29 cellular contexts compared by ENCODE assay signal in genomic region chr2:73254343-73255006, GRCh38. TPM values are rescaled to one million over a fixed set of nuclear protein-coding genes. Genes with fewer than 3 reads are reported as not detected.
DNase-seq lines count a peak whose midpoint lies in the region; ATAC-seq and TF ChIP-seq lines count a peak whose summit lies in the region.
"Had no signal": no experiment of that assay in that cellular context is flagged by ENCODE, and none has a peak within 500 bp of the region (broad histone marks: within the 10 kb centered on the region; RNA-seq: fewer than 3 reads in every experiment).

No MANE protein-coding gene starts in this region.

- intact Hi-C loops in testis (cut with DNase I; ENCODE audit: low total_unique reads), result no loop called here

- H3K27me3 Mint-ChIP-seq in activated CD8-positive, alpha-beta T cell treated with anti-CD3 and anti-CD28 coated beads, Interleukin-2, amount 10 ng/mL, durations not matched to agents 7 days and 5 days (ENCODE audit: low read depth), result no peaks in the 10 kb centered on the region
- H3K27me3 Mint-ChIP-seq in memory B cell, result no peaks in the 10 kb centered on the region
- H3K27me3 Mint-ChIP-seq: activated CD4-positive, alpha-beta T cell treated with anti-CD3 and anti-CD28 coated beads for 36 hours; effector memory CD8-positive, alpha-beta T cell; T-cell had no signal

- H3K4me3 ChIP-seq in HEK293 (ENCODE audit: low read depth, low read length), result no peak overlapping the region
- H3K4me3 ChIP-seq in testis, result no peak overlapping the region
- H3K4me3 ChIP-seq: breast epithelium, colonic mucosa, lower lobe of right lung, skin epidermis, tibial nerve had no signal

- peaks cover 56% of the 10 kb centered on the region for H3K36me3 Mint-ChIP-seq in activated CD8-positive, alpha-beta T cell treated with anti-CD3 and anti-CD28 coated beads, Interleukin-2, amount 10 ng/mL, durations not matched to agents 7 days and 5 days (ENCODE audit: low read depth)
- H3K36me3 Mint-ChIP-seq in memory B cell, result peaks cover 29% of the 10 kb centered on the region

- H3K4me3 Mint-ChIP-seq in activated CD8-positive, alpha-beta T cell treated with anti-CD3 and anti-CD28 coated beads, Interleukin-2, amount 10 ng/mL, durations not matched to agents 7 days and 5 days, result no peak overlapping the region
- H3K4me3 Mint-ChIP-seq in memory B cell, result no peak overlapping the region
- H3K4me3 Mint-ChIP-seq: activated CD4-positive, alpha-beta T cell treated with anti-CD3 and anti-CD28 coated beads for 36 hours; effector memory CD8-positive, alpha-beta T cell; T-cell had no signal

- ATAC-seq in activated CD8-positive, alpha-beta T cell treated with anti-CD3 and anti-CD28 coated beads, Interleukin-2, amount 10 ng/mL, durations not matched to agents 7 days and 5 days, result no peak
- ATAC-seq in memory B cell (ENCODE audit: low read depth), result no peak
- ATAC-seq: activated CD4-positive, alpha-beta T cell treated with anti-CD3 and anti-CD28 coated beads for 36 hours; effector memory CD8-positive, alpha-beta T cell; lower lobe of right lung; T-cell had no signal

- peaks cover 27 to 73% of the 10 kb centered on the region in 2 experiments for H3K36me3 ChIP-seq in HEK293 (ENCODE audit: control insufficient read depth in 2 of 2, insufficient read depth in 1 of 2, low read length in 2 of 2)
- no peaks in the 10 kb centered on the region for H3K36me3 ChIP-seq in testis (ENCODE audit: low read depth, missing control alignments)
- H3K36me3 ChIP-seq: colonic mucosa had no signal

- peak overlapping the region; percentile 11 for H3K27ac Mint-ChIP-seq in activated CD8-positive, alpha-beta T cell treated with anti-CD3 and anti-CD28 coated beads, Interleukin-2, amount 10 ng/mL, durations not matched to agents 7 days and 5 days
- peak overlapping the region; percentile 53 for H3K27ac Mint-ChIP-seq in memory B cell

- POLR2A ChIA-PET in HEK293 (lab: Yijun Ruan, JAX), result interaction anchor here (1.1 to 2.0 kb wide), 4 partner anchors 10 to 21 kb away, joined by 3 to 7 read pairs (median 5); partner anchors contain the start of genes CCT7 and PRADC1
- POLR2A ChIA-PET in activated CD8-positive, alpha-beta T cell treated with anti-CD3 and anti-CD28 coated beads, Interleukin-2, amount 10 ng/mL, durations not matched to agents 7 days and 5 days (lab: Charles Lee), result interaction anchor here (1.1 to 1.3 kb wide), 2 partner anchors 11 to 34 kb away, joined by 3 to 6 read pairs; no protein-coding TSS in a partner anchor

- peaks cover 7% of the 10 kb centered on the region for H3K4me1 Mint-ChIP-seq in activated CD8-positive, alpha-beta T cell treated with anti-CD3 and anti-CD28 coated beads, Interleukin-2, amount 10 ng/mL, durations not matched to agents 7 days and 5 days (ENCODE audit: low read depth)
- H3K4me1 Mint-ChIP-seq in memory B cell, result no peaks in the 10 kb centered on the region
- H3K4me1 Mint-ChIP-seq: activated CD4-positive, alpha-beta T cell treated with anti-CD3 and anti-CD28 coated beads for 36 hours had no signal

- no peaks in the 10 kb centered on the region for H3K27me3 ChIP-seq in testis
- H3K27me3 ChIP-seq: breast epithelium, colonic mucosa, neutrophil, tibial nerve had no signal

- H3K9me3 ChIP-seq in HEK293 (ENCODE audit: control insufficient read depth, insufficient read depth, low read depth, low read length) (no peaks in the 10 kb centered on the region), testis (no peaks in the 10 kb centered on the region)
- H3K9me3 ChIP-seq: breast epithelium, colonic mucosa, lower lobe of right lung, neutrophil, tibial nerve had no signal

- CTCF ChIA-PET in HEK293 (lab: Yijun Ruan, JAX), result interaction anchor here (0.7 to 1.6 kb wide), 3 partner anchors 10 to 169 kb away, joined by 3 to 5 read pairs (median 4); no protein-coding TSS in a partner anchor
- CTCF ChIA-PET in activated CD8-positive, alpha-beta T cell treated with anti-CD3 and anti-CD28 coated beads, Interleukin-2, amount 10 ng/mL, durations not matched to agents 7 days and 5 days (lab: Charles Lee), result no interaction called here

- H3K27ac ChIP-seq in 22Rv1, result peak overlapping the region; percentile 65
- H3K27ac ChIP-seq in HEK293 (ENCODE audit: extremely low read depth, low read depth, low read length), result no peak overlapping the region; the same call in 1 of the 2 replicates
- H3K27ac ChIP-seq in testis, result no peak overlapping the region
- H3K27ac ChIP-seq: breast epithelium, colonic mucosa, lower lobe of right lung, neutrophil, skin epidermis, tibial nerve had no signal

- TF ChIP-seq POLR2A in testis (IDR thresholded peaks at IDR 0.05), result no peak

- TF ChIP-seq CTCF in 22Rv1 (IDR thresholded peaks at IDR 0.05) (no peak), HEK293 (tag by site-specific recombination; IDR thresholded peaks at IDR 0.05) (no peak), testis (IDR thresholded peaks at IDR 0.05) (no peak)

- no peaks in the 10 kb centered on the region for H3K4me1 ChIP-seq in HEK293 (ENCODE audit: control insufficient read depth, insufficient read depth, low read length)
- peaks cover 9% of the 10 kb centered on the region for H3K4me1 ChIP-seq in testis
- H3K4me1 ChIP-seq: breast epithelium, colonic mucosa, lower lobe of right lung, tibial nerve had no signal

- no peak for DNase-seq in activated CD8-positive, alpha-beta T cell treated with anti-CD3 and anti-CD28 coated beads, Interleukin-2, amount 10 ng/mL, durations not matched to agents 7 days and 5 days
- DNase-seq in memory B cell (ENCODE audit: low spot score in 2 of 2) (no peak), NCI-H2227 treated with DMSO at 0.1 percent for 48 hours (lab: John Stamatoyannopoulos, UW) (no peak), GF-D8 (lab: John Stamatoyannopoulos, UW) (no peak), testis (no peak), NCI-H1417 treated with DMSO at 0.1 percent for 48 hours (lab: John Stamatoyannopoulos, UW) (no peak)
- DNase-seq: ACHN; activated CD4-positive, alpha-beta T cell treated with anti-CD3 and anti-CD28 coated beads for 36 hours; activated CD8-positive, alpha-beta memory T cell treated with anti-CD3 and anti-CD28 coated beads, Interleukin-2, amount 50 U/mL, for 48 hours; activated effector memory CD4-positive, alpha-beta T cell treated with Interleukin-2 at 50 U/mL for 16 hours; C1 segment of cervical spinal cord; colonic mucosa; effector memory CD8-positive, alpha-beta T cell; lower lobe of right lung; NCI-H187; SIG-M5; stimulated activated CD4-positive, alpha-beta T cell treated with anti-CD3 and anti-CD28 coated beads, Interleukin-1b, Interleukin-23, amount 100 ng/mL, for 48 hours; stimulated activated naive CD4-positive, alpha-beta T cell treated with Interleukin-2 at 50 U/mL for 16 hours; T-cell had no signal

- H3K9me3 Mint-ChIP-seq in activated CD8-positive, alpha-beta T cell treated with anti-CD3 and anti-CD28 coated beads, Interleukin-2, amount 10 ng/mL, durations not matched to agents 7 days and 5 days (ENCODE audit: insufficient read depth), result no peaks in the 10 kb centered on the region
- no peaks in the 10 kb centered on the region for H3K9me3 Mint-ChIP-seq in memory B cell
- H3K9me3 Mint-ChIP-seq: effector memory CD8-positive, alpha-beta T cell; T-cell had no signal

- WGBS in testis, 2 donors, result 75 to 84% methylated on average over 7 of the region's 7 CpGs

TF ChIP-seq in HEK293, 187 proteins besides CTCF, POLR2A, EP300 and RAD21:
- no peak for TF ChIP-seq PRDM1 (tag by site-specific recombination; IDR thresholded peaks at IDR 0.05)
- 0 out of 2 replicates have a peak, but pooled peaks have one; percentile 23 for TF ChIP-seq PBX3 (CRISPR knock-in tag; IDR thresholded peaks at IDR 0.05)
- no peak for TF ChIP-seq ZNF76 (tag by site-specific recombination; IDR thresholded peaks at IDR 0.05; ENCODE audit: borderline replicate concordance, low read depth)
- TF ChIP-seq ZNF423 (tag by site-specific recombination; IDR thresholded peaks at IDR 0.05), result no peak
- TF ChIP-seq EGR2 (tag by site-specific recombination; IDR thresholded peaks at IDR 0.05; ENCODE audit: low read depth), result no peak
- TF ChIP-seq ZNF426 (tag by site-specific recombination; IDR thresholded peaks at IDR 0.05), result no peak

RNA-seq across cellular contexts. Expression of gene CCT7, which starts 20.4 kb away (rescaled TPM):
- 100 to 1,000 TPM; 347 to 362 TPM for total RNA-seq in activated CD8-positive, alpha-beta T cell treated with anti-CD3 and anti-CD28 coated beads, Interleukin-2, amount 10 ng/mL, durations not matched to agents 7 days and 5 days
- total RNA-seq in testis, result 100 to 1,000 TPM; 237 to 262 TPM
- 459 TPM for polyA plus RNA-seq in testis (ENCODE audit: insufficient read depth, low read depth, low replicate concordance)

RNA-seq across cellular contexts. Expression of gene PRADC1, which starts 21.4 kb away (rescaled TPM):
- total RNA-seq in activated CD8-positive, alpha-beta T cell treated with anti-CD3 and anti-CD28 coated beads, Interleukin-2, amount 10 ng/mL, durations not matched to agents 7 days and 5 days, result 10 to 100 TPM; 19.0 to 19.1 TPM
- 10 to 100 TPM; 21.3 to 29.2 TPM for total RNA-seq in testis
- 47.1 TPM for polyA plus RNA-seq in testis (ENCODE audit: insufficient read depth, low read depth, low replicate concordance)

RNA-seq across cellular contexts. Expression of gene FBXO41, which starts 29.8 kb away (rescaled TPM):
- total RNA-seq in activated CD8-positive, alpha-beta T cell treated with anti-CD3 and anti-CD28 coated beads, Interleukin-2, amount 10 ng/mL, durations not matched to agents 7 days and 5 days, result 10 to 100 TPM; 32.0 to 32.3 TPM
- total RNA-seq in testis, result 10 to 100 TPM; 11.1 to 12.4 TPM
- 4.9 TPM for polyA plus RNA-seq in testis (ENCODE audit: insufficient read depth, low read depth, low replicate concordance)

RNA-seq across cellular contexts. Expression of gene EGR4, which starts 38.9 kb away (rescaled TPM):
- not detected for total RNA-seq in activated CD8-positive, alpha-beta T cell treated with anti-CD3 and anti-CD28 coated beads, Interleukin-2, amount 10 ng/mL, durations not matched to agents 7 days and 5 days
- total RNA-seq in testis, result 10 to 100 TPM; 12.5 to 14.9 TPM
- 4.6 TPM for polyA plus RNA-seq in testis (ENCODE audit: insufficient read depth, low read depth, low replicate concordance)
- total RNA-seq: breast epithelium, colonic mucosa, glomerular endothelial cell, HT1080, kidney epithelial cell, lower lobe of right lung, myocyte, tibial nerve had no signal

RNA-seq across cellular contexts. Expression of gene SMYD5, which starts 40.4 kb away (rescaled TPM):
- total RNA-seq in activated CD8-positive, alpha-beta T cell treated with anti-CD3 and anti-CD28 coated beads, Interleukin-2, amount 10 ng/mL, durations not matched to agents 7 days and 5 days, result 10 to 100 TPM; 16.6 to 21.3 TPM
- 10 to 100 TPM; 53.0 to 58.2 TPM for total RNA-seq in testis
- 36.4 TPM for polyA plus RNA-seq in testis (ENCODE audit: insufficient read depth, low read depth, low replicate concordance)
